ENCODE assay signal across 9 cellular contexts in the genomic region with DNA sequence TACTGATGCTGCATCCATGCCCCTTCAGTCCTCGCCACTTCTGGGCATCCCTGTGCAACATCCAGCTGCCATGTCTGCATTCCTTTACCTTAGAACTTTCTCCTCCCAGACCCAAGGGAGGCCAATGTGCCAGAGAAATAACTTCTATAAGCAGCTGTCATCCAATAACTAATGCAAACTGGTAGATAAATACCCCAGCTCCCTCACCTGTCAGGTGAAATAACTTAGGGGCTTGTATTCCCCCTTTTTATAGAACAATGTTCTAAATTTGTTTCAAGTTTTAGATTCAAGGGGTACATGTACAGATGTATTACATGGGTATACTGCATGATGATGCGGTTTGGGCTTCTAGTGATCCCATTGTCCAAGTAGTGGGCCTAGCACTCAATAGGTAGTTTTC.
"Had no signal": no experiment of that assay in that cellular context is flagged by ENCODE, and none has a peak within 500 bp of the region (broad histone marks: within the 10 kb centered on the region; RNA-seq: fewer than 3 reads in every experiment).

No MANE protein-coding gene starts in this region.

- H3K4me1 ChIP-seq: HAP-1 had no signal

- H2AFZ ChIP-seq: GM23248, GM23338 had no signal

- H3K9me3 ChIP-seq: HAP-1 had no signal

- H3K36me3 ChIP-seq: HAP-1 had no signal

- H3K4me3 ChIP-seq: GM23248, GM23338, HAP-1 had no signal

- H3K27ac ChIP-seq: GM23248 had no signal

- H3K4me1 Mint-ChIP-seq: GM23338, H9 had no signal

- H3K4me3 Mint-ChIP-seq: GM23338, H9, HFFc6 had no signal

- H3K27ac Mint-ChIP-seq: GM23338, H9, HFFc6 had no signal

- DNase-seq: GM23248, GOT3, H7, H9, HCEC 1CT, HFFc6 had no signal

- H3K9ac ChIP-seq: GM23248 had no signal

- H3K4me2 ChIP-seq: GM23338 had no signal

- ATAC-seq: GM23338, HCT116 had no signal
